In the genomic region with DNA sequence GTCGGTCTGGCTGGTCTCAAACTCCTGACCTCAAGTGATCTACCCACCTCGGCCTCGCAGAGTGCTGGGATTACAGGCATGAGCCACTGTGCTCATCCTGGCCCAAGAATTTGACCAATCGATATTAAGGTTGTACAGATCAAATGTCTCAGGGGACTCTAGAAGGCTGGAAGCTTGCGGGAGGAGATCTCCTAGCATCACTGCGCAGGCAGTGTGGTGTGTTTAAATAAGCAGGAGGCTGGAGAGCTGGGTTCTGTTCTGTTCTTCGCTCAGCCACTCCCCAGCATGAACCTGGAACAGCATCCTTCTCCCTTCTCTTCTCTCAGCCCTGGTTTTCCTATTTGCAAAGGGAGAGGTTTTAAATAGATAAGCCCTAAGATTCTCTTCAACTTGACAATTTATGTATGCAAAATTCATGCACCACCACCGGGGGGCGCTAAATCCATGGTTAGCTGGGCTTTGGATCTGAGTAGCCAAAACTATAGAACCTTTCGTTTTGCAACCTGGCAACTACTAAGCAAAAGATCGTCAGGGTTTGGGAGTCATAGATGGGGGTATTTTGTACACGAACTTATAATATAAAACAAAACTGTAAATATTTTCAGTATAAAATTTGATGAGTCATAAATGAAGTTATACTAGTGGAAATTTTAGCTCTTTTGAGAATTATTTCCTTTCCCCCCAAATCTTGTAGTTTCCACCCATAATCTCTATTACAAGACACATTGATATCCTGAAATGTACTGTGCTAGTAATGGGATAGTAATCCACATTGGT, we compare ENCODE assay signal across 8 cellular contexts.
DNase-seq lines count a peak whose midpoint lies in the region; ATAC-seq and TF ChIP-seq lines count a peak whose summit lies in the region.

No MANE protein-coding gene starts in this region.

- TF ChIP-seq EP300 in neural cell (conservative IDR thresholded peaks at IDR 0.05; ENCODE audit: poor library complexity, severe bottlenecking), result no peak

- POLR2A ChIA-PET in GM10248 (lab: Yijun Ruan, JAX), result interaction anchor here (0.6 kb wide), 1 partner anchor 607 kb away, joined by 3 read pairs; no protein-coding TSS in a partner anchor

- no peaks in the 10 kb centered on the region for H3K9me3 ChIP-seq in neural cell (ENCODE audit: low read length)

- TF ChIP-seq CTCF in GM10248 (IDR thresholded peaks at IDR 0.05; ENCODE audit: control extremely low read depth, extremely low read depth, low read depth, missing control alignments) (peak; percentile 78), neural cell (IDR thresholded peaks at IDR 0.05; ENCODE audit: poor library complexity, severe bottlenecking) (peak; percentile 58)

- no peak overlapping the region for H3K9ac ChIP-seq in neural cell (ENCODE audit: low read length)

- no peaks in the 10 kb centered on the region for H3K27me3 ChIP-seq in neural cell (ENCODE audit: insufficient read depth, low read depth, low read length)

- TF ChIP-seq RAD21 in neural cell (conservative IDR thresholded peaks at IDR 0.05), result peak; percentile 46

- no peaks in the 10 kb centered on the region for H3K9me2 ChIP-seq in neural cell (ENCODE audit: insufficient read depth, low read length)

- H3K27me3 Mint-ChIP-seq in activated T-cell treated with anti-CD3 and anti-CD28 coated beads, Interleukin-2, amount 50 U/mL, for 72 hours (ENCODE audit: low read depth), result no peaks in the 10 kb centered on the region

- peaks cover 0 to 1% of the 10 kb centered on the region in 2 donors for H3K9me3 Mint-ChIP-seq in activated T-cell treated with anti-CD3 and anti-CD28 coated beads, Interleukin-2, amount 50 U/mL, for 72 hours

- no peak overlapping the region for H2AFZ ChIP-seq in neural cell (ENCODE audit: low read depth, low read length)

- no peaks in the 10 kb centered on the region for H3K36me3 Mint-ChIP-seq in activated T-cell treated with anti-CD3 and anti-CD28 coated beads, Interleukin-2, amount 50 U/mL, for 72 hours (ENCODE audit: insufficient read depth in 2 of 2)

- no peaks in the 10 kb centered on the region for H3F3A ChIP-seq in neural cell (ENCODE audit: insufficient read depth, low read length, poor library complexity, severe bottlenecking)

- DNase-seq in GM10248 (ENCODE audit: extremely low spot score) (peak; percentile 63), RKO (ENCODE audit: low spot score) (peak; percentile 71), fibroblast of peridontal ligament (ENCODE audit: extremely low read depth) (peak; percentile 86)
- peak; percentile 45 for DNase-seq in Jurkat, Clone E6-1 (ENCODE audit: low read depth, low spot score)
- peak; percentile 76 to 88 for DNase-seq in activated T-cell treated with anti-CD3 and anti-CD28 coated beads, Interleukin-2, amount 50 U/mL, for 72 hours
- peak; percentile 45 to 80 (median 65) for DNase-seq in stimulated activated naive CD4-positive, alpha-beta T cell (lab: John Stamatoyannopoulos, UW)

- H3K27ac Mint-ChIP-seq in activated T-cell treated with anti-CD3 and anti-CD28 coated beads, Interleukin-2, amount 50 U/mL, for 72 hours, result no peak overlapping the region

- H3K36me3 ChIP-seq in neural cell (ENCODE audit: insufficient read depth, low read length), result no peaks in the 10 kb centered on the region

- H3K4me3 Mint-ChIP-seq in activated T-cell treated with anti-CD3 and anti-CD28 coated beads, Interleukin-2, amount 50 U/mL, for 72 hours, result no peak overlapping the region

- no peak overlapping the region for H3K4me3 ChIP-seq in Jurkat, Clone E6-1 (ENCODE audit: low read length)
- no peak overlapping the region for H3K4me3 ChIP-seq in neural cell (ENCODE audit: low read length)

- CTCF ChIA-PET in GM10248 (lab: Yijun Ruan, JAX), result interaction anchor here (0.6 to 8.6 kb wide), 40 partner anchors 9 to 916 kb away, joined by 3 to 53 read pairs (median 4); a partner anchor contains a TSS

- H4K20me1 ChIP-seq in neural cell (ENCODE audit: insufficient read depth), result no peaks in the 10 kb centered on the region

- H3K79me2 ChIP-seq in neural cell (replicated peaks; ENCODE audit: insufficient read depth, low read length), result no peaks in the 10 kb centered on the region

- ATAC-seq in activated T-cell treated with anti-CD3 and anti-CD28 coated beads, Interleukin-2, amount 50 U/mL, for 72 hours (replicated peaks in 1 of 2), result peak; percentile 65 to 70
- no peak for ATAC-seq in HG02763 (IDR thresholded peaks at IDR 0.05; ENCODE audit: unreplicated experiment)

- no peak overlapping the region for H3K4me2 ChIP-seq in neural cell (ENCODE audit: low read length)

- H3K4me1 Mint-ChIP-seq in activated T-cell treated with anti-CD3 and anti-CD28 coated beads, Interleukin-2, amount 50 U/mL, for 72 hours (ENCODE audit: low read depth), result peaks cover 12% of the 10 kb centered on the region

- H3K27ac ChIP-seq in neural cell (ENCODE audit: low read length), result no peak overlapping the region

TF ChIP-seq in neural cell, 6 proteins besides CTCF, POLR2A, EP300 and RAD21:
- TF ChIP-seq POLR2AphosphoS5 (IDR thresholded peaks at IDR 0.05) (no peak), TAF1 (IDR thresholded peaks at IDR 0.05; ENCODE audit: low read depth) (no peak), SMC3 (conservative IDR thresholded peaks at IDR 0.05; ENCODE audit: poor library complexity) (peak; percentile 24)
- TF ChIP-seq, protein P1, sequence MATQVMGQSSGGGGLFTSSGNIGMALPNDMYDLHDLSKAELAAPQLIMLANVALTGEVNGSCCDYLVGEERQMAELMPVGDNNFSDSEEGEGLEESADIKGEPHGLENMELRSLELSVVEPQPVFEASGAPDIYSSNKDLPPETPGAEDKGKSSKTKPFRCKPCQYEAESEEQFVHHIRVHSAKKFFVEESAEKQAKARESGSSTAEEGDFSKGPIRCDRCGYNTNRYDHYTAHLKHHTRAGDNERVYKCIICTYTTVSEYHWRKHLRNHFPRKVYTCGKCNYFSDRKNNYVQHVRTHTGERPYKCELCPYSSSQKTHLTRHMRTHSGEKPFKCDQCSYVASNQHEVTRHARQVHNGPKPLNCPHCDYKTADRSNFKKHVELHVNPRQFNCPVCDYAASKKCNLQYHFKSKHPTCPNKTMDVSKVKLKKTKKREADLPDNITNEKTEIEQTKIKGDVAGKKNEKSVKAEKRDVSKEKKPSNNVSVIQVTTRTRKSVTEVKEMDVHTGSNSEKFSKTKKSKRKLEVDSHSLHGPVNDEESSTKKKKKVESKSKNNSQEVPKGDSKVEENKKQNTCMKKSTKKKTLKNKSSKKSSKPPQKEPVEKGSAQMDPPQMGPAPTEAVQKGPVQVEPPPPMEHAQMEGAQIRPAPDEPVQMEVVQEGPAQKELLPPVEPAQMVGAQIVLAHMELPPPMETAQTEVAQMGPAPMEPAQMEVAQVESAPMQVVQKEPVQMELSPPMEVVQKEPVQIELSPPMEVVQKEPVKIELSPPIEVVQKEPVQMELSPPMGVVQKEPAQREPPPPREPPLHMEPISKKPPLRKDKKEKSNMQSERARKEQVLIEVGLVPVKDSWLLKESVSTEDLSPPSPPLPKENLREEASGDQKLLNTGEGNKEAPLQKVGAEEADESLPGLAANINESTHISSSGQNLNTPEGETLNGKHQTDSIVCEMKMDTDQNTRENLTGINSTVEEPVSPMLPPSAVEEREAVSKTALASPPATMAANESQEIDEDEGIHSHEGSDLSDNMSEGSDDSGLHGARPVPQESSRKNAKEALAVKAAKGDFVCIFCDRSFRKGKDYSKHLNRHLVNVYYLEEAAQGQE (IDR thresholded peaks at IDR 0.05; ENCODE audit: borderline replicate concordance), result no peak
